Comparison of ENCODE assay signal across 8 cellular contexts in the genomic region with DNA sequence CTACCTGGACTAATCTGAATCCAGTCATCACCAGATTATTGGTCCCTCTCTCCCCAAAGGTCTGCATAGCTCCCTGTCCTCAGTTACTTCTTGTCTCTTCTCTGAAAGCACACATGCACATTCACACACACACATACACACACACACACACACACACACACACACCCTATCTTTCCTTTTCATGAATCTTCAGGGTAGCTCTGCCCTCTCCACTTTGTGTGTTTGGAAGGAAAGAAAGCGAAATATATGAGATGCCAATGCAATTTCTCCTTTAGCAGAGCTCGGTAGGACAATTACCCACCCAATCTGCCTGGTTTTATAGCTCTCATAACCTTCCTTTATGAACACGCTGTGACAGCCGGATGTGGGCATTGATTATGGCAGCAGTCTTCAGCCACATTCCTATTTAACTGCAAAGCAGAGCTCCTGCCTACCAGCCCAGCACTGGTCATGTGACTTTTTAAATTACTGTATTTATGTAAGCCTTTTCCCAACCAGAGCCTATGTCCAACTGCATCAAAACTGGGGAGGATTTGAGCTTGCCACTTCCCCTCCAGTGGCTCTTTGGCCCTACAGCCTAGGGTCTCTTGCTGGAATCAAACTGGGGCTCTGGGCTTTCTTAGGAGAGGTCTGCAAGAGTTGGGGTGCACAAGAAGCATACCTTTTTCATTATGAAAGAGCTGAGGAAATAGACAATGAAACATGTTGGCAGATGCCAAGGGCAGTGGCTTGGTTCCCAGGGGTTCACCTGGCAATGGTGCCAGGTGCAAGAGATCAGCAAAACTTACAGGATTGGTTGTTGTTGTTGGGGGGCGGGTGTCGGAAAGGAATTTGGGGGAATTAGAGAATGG. TPM values are rescaled to one million over a fixed set of nuclear protein-coding genes. Genes with fewer than 3 reads are reported as not detected.
DNase-seq lines count a peak whose midpoint lies in the region; ATAC-seq and TF ChIP-seq lines count a peak whose summit lies in the region.

No MANE protein-coding gene starts in this region.

- no peak overlapping the region for H2BK5ac ChIP-seq in mesenchymal stem cell (ENCODE audit: low read depth, low read length, poor library complexity, severe bottlenecking)

- peaks cover 5% of the 10 kb centered on the region for H3K79me1 ChIP-seq in mesenchymal stem cell (replicated peaks; ENCODE audit: low read length, poor library complexity, severe bottlenecking)

- H3K23ac ChIP-seq in mesenchymal stem cell (ENCODE audit: low read length in 2 of 2) = peak overlapping the region in 1 of 2 experiments; percentile 47

- no peak overlapping the region for H2BK120ac ChIP-seq in mesenchymal stem cell (ENCODE audit: low read depth, low read length)

- intact Hi-C loops in activated CD4-positive, alpha-beta T cell treated with anti-CD3 and anti-CD28 coated beads, Interleukin-2, amount 10 ng/mL, durations not matched to agents 24 days and 14 days (cut with micrococcal nuclease) = loop anchor here (2.0 to 5.0 kb wide), 2 partner anchors 75 to 118 kb away; a partner anchor contains a TSS
- intact Hi-C loops in body of pancreas (cut with DNase I) = no loop called here
- intact Hi-C loops in thyroid gland (cut with DNase I) = no loop called here

- peak overlapping the region; percentile 63 for H2BK15ac ChIP-seq in mesenchymal stem cell (ENCODE audit: low read depth, poor library complexity, severe bottlenecking)

- H2AFZ ChIP-seq in mesenchymal stem cell (ENCODE audit: low read depth, low read length) = no peak overlapping the region

- H3K9me3 Mint-ChIP-seq in activated CD4-positive, alpha-beta T cell treated with anti-CD3 and anti-CD28 coated beads, Interleukin-2, amount 10 ng/mL, durations not matched to agents 24 days and 14 days = no peaks in the 10 kb centered on the region

- TF ChIP-seq CTCF in body of pancreas (IDR thresholded peaks at IDR 0.05) = no peak
- no peak for TF ChIP-seq CTCF in thyroid gland (IDR thresholded peaks at IDR 0.05)

- H2AK5ac ChIP-seq in mesenchymal stem cell (ENCODE audit: low read length, severe bottlenecking) = peak overlapping the region; percentile 47

- H2BK12ac ChIP-seq in mesenchymal stem cell (ENCODE audit: low read length in 2 of 2) = peak overlapping the region; percentile 45 to 76

- peaks cover 44% of the 10 kb centered on the region for H3K4me1 Mint-ChIP-seq in activated CD4-positive, alpha-beta T cell treated with anti-CD3 and anti-CD28 coated beads, Interleukin-2, amount 10 ng/mL, durations not matched to agents 24 days and 14 days

- H3K9me3 ChIP-seq in NT2/D1 (ENCODE audit: insufficient read depth, low read length) (no peaks in the 10 kb centered on the region; the same call in 1 of the 2 replicates), body of pancreas (no peaks in the 10 kb centered on the region), mesenchymal stem cell (ENCODE audit: control insufficient read depth, low read length) (no peaks in the 10 kb centered on the region), thyroid gland (no peaks in the 10 kb centered on the region)

- no peak overlapping the region for H3K4me3 ChIP-seq in NT2/D1 (ENCODE audit: insufficient read length, low read depth)
- no peak overlapping the region for H3K4me3 ChIP-seq in body of pancreas
- peak overlapping the region in 1 of 2 experiments; percentile 94 for H3K4me3 ChIP-seq in mesenchymal stem cell (ENCODE audit: insufficient read depth in 1 of 2, low read depth in 1 of 2, low read length in 2 of 2)
- peak overlapping the region in 1 of 3 donors; percentile 46 for H3K4me3 ChIP-seq in thyroid gland (replicated peaks in 1 of 3)

- peak overlapping the region; percentile 63 for H3K4me2 ChIP-seq in mesenchymal stem cell (ENCODE audit: low read length, poor library complexity, severe bottlenecking)

- H3K14ac ChIP-seq in mesenchymal stem cell (ENCODE audit: low read length in 2 of 2) = no peak overlapping the region

- H3K27me3 ChIP-seq in NT2/D1 (ENCODE audit: insufficient read depth, insufficient read length) = no peaks in the 10 kb centered on the region
- no peaks in the 10 kb centered on the region for H3K27me3 ChIP-seq in body of pancreas
- H3K27me3 ChIP-seq in mesenchymal stem cell (ENCODE audit: control insufficient read depth in 1 of 2, insufficient read depth in 1 of 2, low read length in 2 of 2) = no peaks in the 10 kb centered on the region
- no peaks in the 10 kb centered on the region for H3K27me3 ChIP-seq in thyroid gland

- DNase-seq in activated CD4-positive, alpha-beta T cell treated with anti-CD3 and anti-CD28 coated beads, Interleukin-2, amount 10 ng/mL, durations not matched to agents 24 days and 14 days = peak; percentile 72
- DNase-seq in activated CD4-positive, alpha-beta T cell treated with anti-CD3 and anti-CD28 coated beads for 1 hour = no peak
- DNase-seq in NT2/D1 (ENCODE audit: low read depth, low spot score) = no peak
- peak in 2 of 4 donors; percentile 28 to 29 for DNase-seq in body of pancreas
- peak; percentile 58 for DNase-seq in mesenchymal stem cell
- DNase-seq in thyroid gland = no peak
- DNase-seq in activated effector memory CD4-positive, alpha-beta T cell treated with Interleukin-2 at 50 U/mL for 16 hours = no peak

- peak overlapping the region; percentile 81 for H4K8ac ChIP-seq in mesenchymal stem cell (ENCODE audit: low read length)

- H4K91ac ChIP-seq in mesenchymal stem cell (ENCODE audit: low read length) = peak overlapping the region; percentile 11

- H3K36me3 ChIP-seq in NT2/D1 (ENCODE audit: insufficient read depth, insufficient read length, low read length) = peaks cover 35% of the 10 kb centered on the region
- H3K36me3 ChIP-seq in body of pancreas (replicated peaks in 1 of 2; ENCODE audit: insufficient read depth in 1 of 2, low read depth in 2 of 2) = no peaks in the 10 kb centered on the region
- H3K36me3 ChIP-seq in mesenchymal stem cell (ENCODE audit: control insufficient read depth in 1 of 2, insufficient read depth in 2 of 2, low read depth in 1 of 2, low read length in 2 of 2) = peaks cover 4 to 26% of the 10 kb centered on the region in 2 experiments
- no peaks in the 10 kb centered on the region for H3K36me3 ChIP-seq in thyroid gland

- peak overlapping the region; percentile 97 for H3K4me3 Mint-ChIP-seq in activated CD4-positive, alpha-beta T cell treated with anti-CD3 and anti-CD28 coated beads, Interleukin-2, amount 10 ng/mL, durations not matched to agents 24 days and 14 days

- TF ChIP-seq POLR2A in body of pancreas (IDR thresholded peaks at IDR 0.05) (no peak), thyroid gland (IDR thresholded peaks at IDR 0.05) (no peak)

- 65 to 77% methylated on average over 6 of the region's 6 CpGs for WGBS in body of pancreas, 2 donors
- WGBS in mesenchymal stem cell = 81% methylated on average over 6 of the region's 6 CpGs
- WGBS in thyroid gland, 2 donors = 93 to 99% methylated on average over 6 of the region's 6 CpGs

- H3K9ac ChIP-seq in NT2/D1 (ENCODE audit: insufficient read length, low read depth) (peak overlapping the region; percentile 75), mesenchymal stem cell (ENCODE audit: low read length) (peak overlapping the region; percentile 95)

- peak overlapping the region; percentile 35 to 55 for H3K4ac ChIP-seq in mesenchymal stem cell (ENCODE audit: low read depth in 1 of 2, low read length in 2 of 2)

- peaks cover 32% of the 10 kb centered on the region for H3K36me3 Mint-ChIP-seq in activated CD4-positive, alpha-beta T cell treated with anti-CD3 and anti-CD28 coated beads, Interleukin-2, amount 10 ng/mL, durations not matched to agents 24 days and 14 days (ENCODE audit: low read depth)

- peak overlapping the region; percentile 94 for H3K27ac Mint-ChIP-seq in activated CD4-positive, alpha-beta T cell treated with anti-CD3 and anti-CD28 coated beads, Interleukin-2, amount 10 ng/mL, durations not matched to agents 24 days and 14 days

- peak overlapping the region in 1 of 2 experiments; percentile 11 for H3K18ac ChIP-seq in mesenchymal stem cell (ENCODE audit: low read depth in 1 of 2, low read length in 2 of 2)

- H3K27me3 Mint-ChIP-seq in activated CD4-positive, alpha-beta T cell treated with anti-CD3 and anti-CD28 coated beads, Interleukin-2, amount 10 ng/mL, durations not matched to agents 24 days and 14 days = peaks cover 2% of the 10 kb centered on the region

- H3K4me1 ChIP-seq in NT2/D1 (ENCODE audit: insufficient read depth, insufficient read length) (peaks cover 2% of the 10 kb centered on the region), body of pancreas (peaks cover 54% of the 10 kb centered on the region), mesenchymal stem cell (ENCODE audit: control insufficient read depth, insufficient read depth, low read depth, low read length) (peaks cover 14% of the 10 kb centered on the region), thyroid gland (peaks cover 12 to 24% of the 10 kb centered on the region in 2 donors)

- peak overlapping the region in 3 of 4 donors; percentile 67 to 72 (median 70) for H3K27ac ChIP-seq in body of pancreas
- peak overlapping the region; percentile 55 for H3K27ac ChIP-seq in mesenchymal stem cell (ENCODE audit: low read length, poor library complexity, severe bottlenecking)
- H3K27ac ChIP-seq in thyroid gland = peak overlapping the region in 1 of 3 donors; percentile 62

- no peak for ATAC-seq in body of pancreas
- no peak for ATAC-seq in GM21786 (IDR thresholded peaks at IDR 0.05; ENCODE audit: unreplicated experiment)

RNA-seq across cellular contexts. Expression of a gene that starts 20.8 kb away (rescaled TPM):
- 243 and 258 TPM in 2 replicates for total RNA-seq in activated CD4-positive, alpha-beta T cell treated with anti-CD3 and anti-CD28 coated beads, Interleukin-2, amount 10 ng/mL, durations not matched to agents 24 days and 14 days
- total RNA-seq in body of pancreas (100 to 1,000 TPM in 1 of 2 donors, 10 to 100 TPM in 1; 99.2 to 160 TPM), thyroid gland (100 to 1,000 TPM; 343 to 366 (median 354) TPM)
- polyA plus RNA-seq in mesenchymal stem cell (2013, experiment 1 of 2) = 104 TPM
- 105 TPM for polyA plus RNA-seq in mesenchymal stem cell (2013, experiment 2 of 2)

Comparison
In these comparisons a context has a peak if more than half of its experiments do, and no peak if none do; other contexts are left out.
1. DNase-seq: peak in activated CD4-positive, alpha-beta T cell treated with anti-CD3 and anti-CD28 coated beads, Interleukin-2, amount 10 ng/mL, durations not matched to agents 24 days and 14 days (single experiment) and mesenchymal stem cell (single experiment); none in activated CD4-positive, alpha-beta T cell treated with anti-CD3 and anti-CD28 coated beads for 1 hour (single experiment), NT2/D1 (single experiment), thyroid gland (0 of 2) and activated effector memory CD4-positive, alpha-beta T cell treated with Interleukin-2 at 50 U/mL for 16 hours (single experiment).